Comparison of ENCODE assay signal across 26 cellular contexts in genomic region chr19:18922228-18922985, GRCh38. TPM values are rescaled to one million over a fixed set of nuclear protein-coding genes. Genes with fewer than 3 reads are reported as not detected.
"Had no signal": no experiment of that assay in that cellular context is flagged by ENCODE, and none has a peak within 500 bp of the region (broad histone marks: within the 10 kb centered on the region; RNA-seq: fewer than 3 reads in every experiment).

No MANE protein-coding gene starts in this region.

- H3K9me3 ChIP-seq: ascending aorta, body of pancreas, Peyer's patch had no signal

- H3K4me3 ChIP-seq: ascending aorta, body of pancreas, Peyer's patch had no signal

- H3K4me3 Mint-ChIP-seq: activated B cell treated with CpG ODN at 0.5 μM for 24 hours; activated CD4-positive, alpha-beta memory T cell treated with anti-CD3 and anti-CD28 coated beads for 36 hours; activated CD4-positive, alpha-beta T cell treated with anti-CD3 and anti-CD28 coated beads, Interleukin-2, amount 10 ng/mL, durations not matched to agents 24 days and 14 days; activated naive CD8-positive, alpha-beta T cell treated with anti-CD3 and anti-CD28 coated beads, Interleukin-2, amount 50 U/mL, for 24 hours had no signal

- H3K27me3 ChIP-seq: ascending aorta, body of pancreas, Peyer's patch had no signal

- H3K27ac ChIP-seq: ascending aorta, body of pancreas, Peyer's patch had no signal

- DNase-seq: activated B cell treated with CpG ODN at 0.5 μM for 24 hours; activated CD4-positive, alpha-beta memory T cell treated with anti-CD3 and anti-CD28 coated beads for 36 hours; activated CD4-positive, alpha-beta T cell treated with anti-CD3 and anti-CD28 coated beads for 1 hour; activated CD4-positive, alpha-beta T cell treated with anti-CD3 and anti-CD28 coated beads, Interleukin-2, amount 10 ng/mL, durations not matched to agents 24 days and 14 days; activated CD8-positive, alpha-beta memory T cell treated with anti-CD3 and anti-CD28 coated beads for 24 hours; activated naive CD8-positive, alpha-beta T cell treated with anti-CD3 and anti-CD28 coated beads, Interleukin-2, amount 50 U/mL, for 24 hours; activated T-cell treated with anti-CD3 and anti-CD28 coated beads, Interleukin-2, amount 50 U/mL, for 72 hours; amniotic stem cell; body of pancreas; central memory CD4-positive, alpha-beta T cell; MM.1S; NCI-H1105; NCI-H1436 treated with DMSO at 0.1 percent for 48 hours; NCI-H187; NCI-H2081; NCI-H510A treated with DMSO at 0.1 percent for 48 hours; NCI-H69; SHP77 treated with DMSO at 0.1 percent for 48 hours; T-helper 2 cell; T1000 had no signal

- H3K27me3 Mint-ChIP-seq: activated B cell treated with CpG ODN at 0.5 μM for 24 hours; activated CD4-positive, alpha-beta memory T cell treated with anti-CD3 and anti-CD28 coated beads for 36 hours; activated CD4-positive, alpha-beta T cell treated with anti-CD3 and anti-CD28 coated beads, Interleukin-2, amount 10 ng/mL, durations not matched to agents 24 days and 14 days had no signal

- FAIRE-seq: bronchial epithelial cell, TTC549 had no signal

- H3K27ac Mint-ChIP-seq: activated B cell treated with CpG ODN at 0.5 μM for 24 hours; activated CD4-positive, alpha-beta memory T cell treated with anti-CD3 and anti-CD28 coated beads for 36 hours; activated CD4-positive, alpha-beta T cell treated with anti-CD3 and anti-CD28 coated beads, Interleukin-2, amount 10 ng/mL, durations not matched to agents 24 days and 14 days; activated naive CD8-positive, alpha-beta T cell treated with anti-CD3 and anti-CD28 coated beads, Interleukin-2, amount 50 U/mL, for 24 hours; activated T-cell treated with anti-CD3 and anti-CD28 coated beads, Interleukin-2, amount 50 U/mL, for 72 hours; activated T-helper 2 cell treated with anti-CD3 and anti-CD28 coated beads, Interferon-gamma antibody, Interleukin-2, Interleukin-4, amounts not matched to agents 10 μg/mL and 5 μg/mL and 100 μg/mL, durations not matched to agents 14 hours and 24 hours and 36 hours had no signal

- H3K9me3 Mint-ChIP-seq: activated B cell treated with CpG ODN at 0.5 μM for 24 hours; activated CD4-positive, alpha-beta memory T cell treated with anti-CD3 and anti-CD28 coated beads for 36 hours; activated CD4-positive, alpha-beta T cell treated with anti-CD3 and anti-CD28 coated beads, Interleukin-2, amount 10 ng/mL, durations not matched to agents 24 days and 14 days; activated naive CD4-positive, alpha-beta T cell treated with anti-CD3 and anti-CD28 coated beads, Interleukin-2, amount 50 U/mL, for 72 hours; activated naive CD8-positive, alpha-beta T cell treated with anti-CD3 and anti-CD28 coated beads, Interleukin-2, amount 50 U/mL, for 24 hours; activated T-cell treated with anti-CD3 and anti-CD28 coated beads, Interleukin-2, amount 50 U/mL, for 72 hours; activated T-helper 2 cell treated with anti-CD3 and anti-CD28 coated beads, Interferon-gamma antibody, Interleukin-2, Interleukin-4, amounts not matched to agents 10 μg/mL and 5 μg/mL and 100 μg/mL, durations not matched to agents 14 hours and 24 hours and 36 hours had no signal

RNA-seq across cellular contexts. Expression of gene CERS1, which starts 26.4 kb away (rescaled TPM):
- total RNA-seq: activated B cell treated with CpG ODN at 0.5 μM for 24 hours; activated CD4-positive, alpha-beta memory T cell treated with anti-CD3 and anti-CD28 coated beads for 36 hours; activated T-cell treated with anti-CD3 and anti-CD28 coated beads, Interleukin-2, amount 50 U/mL, for 72 hours; ascending aorta; Peyer's patch had no signal
